Comparison of ENCODE assay signal across 1 cellular context in genomic region chr22:46788426-46789168, GRCh38.
TF ChIP-seq lines count a peak whose summit lies in the region.

No MANE protein-coding gene starts in this region.

TF ChIP-seq in HCT116, 20 proteins besides CTCF, POLR2A, EP300 and RAD21 (continued from another document):
- TF ChIP-seq, protein P1, sequence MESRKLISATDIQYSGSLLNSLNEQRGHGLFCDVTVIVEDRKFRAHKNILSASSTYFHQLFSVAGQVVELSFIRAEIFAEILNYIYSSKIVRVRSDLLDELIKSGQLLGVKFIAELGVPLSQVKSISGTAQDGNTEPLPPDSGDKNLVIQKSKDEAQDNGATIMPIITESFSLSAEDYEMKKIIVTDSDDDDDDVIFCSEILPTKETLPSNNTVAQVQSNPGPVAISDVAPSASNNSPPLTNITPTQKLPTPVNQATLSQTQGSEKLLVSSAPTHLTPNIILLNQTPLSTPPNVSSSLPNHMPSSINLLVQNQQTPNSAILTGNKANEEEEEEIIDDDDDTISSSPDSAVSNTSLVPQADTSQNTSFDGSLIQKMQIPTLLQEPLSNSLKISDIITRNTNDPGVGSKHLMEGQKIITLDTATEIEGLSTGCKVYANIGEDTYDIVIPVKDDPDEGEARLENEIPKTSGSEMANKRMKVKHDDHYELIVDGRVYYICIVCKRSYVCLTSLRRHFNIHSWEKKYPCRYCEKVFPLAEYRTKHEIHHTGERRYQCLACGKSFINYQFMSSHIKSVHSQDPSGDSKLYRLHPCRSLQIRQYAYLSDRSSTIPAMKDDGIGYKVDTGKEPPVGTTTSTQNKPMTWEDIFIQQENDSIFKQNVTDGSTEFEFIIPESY (IDR thresholded peaks at IDR 0.05; ENCODE audit: extremely low read depth, insufficient replicate concordance, low read length) = no peak
- TF ChIP-seq REST (IDR thresholded peaks at IDR 0.05; ENCODE audit: low read depth) = peak; percentile 12; the same call in 1 of the 2 replicates
